Comparison of ENCODE assay signal across 1 cellular context in genomic region chr17:17280613-17281549, GRCh38.
TF ChIP-seq lines count a peak whose summit lies in the region.

Gene COPS3, minus strand, starts transcription at chr17:17281246. Its CDS starts 60 bp downstream, at chr17:17281186.

TF ChIP-seq in WTC11, 78 proteins besides CTCF, POLR2A, EP300 and RAD21 (continued from another document):
- TF ChIP-seq PRDM15 (CRISPR knock-in tag; IDR thresholded peaks at IDR 0.05): no peak
- no peak for TF ChIP-seq ZNF281 (CRISPR knock-in tag; IDR thresholded peaks at IDR 0.05)
- no peak for TF ChIP-seq STAT6 (CRISPR knock-in tag; conservative IDR thresholded peaks at IDR 0.05; ENCODE audit: low read depth)
- TF ChIP-seq USF1 (CRISPR knock-in tag; IDR thresholded peaks at IDR 0.05): peak; percentile 42
- 0 out of 2 replicates have a peak, but pooled peaks have one; percentile 33 for TF ChIP-seq JUN (CRISPR knock-in tag; IDR thresholded peaks at IDR 0.05)
- TF ChIP-seq ZNF219 (CRISPR knock-in tag; IDR thresholded peaks at IDR 0.05; ENCODE audit: borderline replicate concordance): no peak
- TF ChIP-seq RELA (CRISPR knock-in tag; IDR thresholded peaks at IDR 0.05; ENCODE audit: borderline replicate concordance): peak; percentile 82; the same call in 1 of the 2 replicates
- TF ChIP-seq E2F4 (CRISPR knock-in tag; IDR thresholded peaks at IDR 0.05; ENCODE audit: borderline replicate concordance, low read depth): peak; percentile 95
- no peak for TF ChIP-seq ZNF121 (CRISPR knock-in tag; IDR thresholded peaks at IDR 0.05)
- no peak for TF ChIP-seq IRF1 (CRISPR knock-in tag; IDR thresholded peaks at IDR 0.05)
- TF ChIP-seq ZMAT4 (CRISPR knock-in tag; IDR thresholded peaks at IDR 0.05): no peak
- TF ChIP-seq ZBTB43 (CRISPR knock-in tag; IDR thresholded peaks at IDR 0.05): peak; percentile 34; the same call in 1 of the 2 replicates
- TF ChIP-seq TEAD1 (CRISPR knock-in tag; IDR thresholded peaks at IDR 0.05): peak; percentile 71; the same call in 1 of the 2 replicates
- TF ChIP-seq ZNF396 (CRISPR knock-in tag; IDR thresholded peaks at IDR 0.05; ENCODE audit: borderline replicate concordance): no peak
- TF ChIP-seq ATF1 (CRISPR knock-in tag; IDR thresholded peaks at IDR 0.05): no peak
- TF ChIP-seq ATF3 (CRISPR knock-in tag; conservative IDR thresholded peaks at IDR 0.05): no peak
- no peak for TF ChIP-seq ZNF263 (CRISPR knock-in tag; IDR thresholded peaks at IDR 0.05; ENCODE audit: low read depth)
- no peak for TF ChIP-seq CREB1 (CRISPR knock-in tag; IDR thresholded peaks at IDR 0.05)
- no peak for TF ChIP-seq TCF7 (CRISPR knock-in tag; IDR thresholded peaks at IDR 0.05; ENCODE audit: low read depth)
- TF ChIP-seq IRF2 (CRISPR knock-in tag; IDR thresholded peaks at IDR 0.05; ENCODE audit: borderline replicate concordance, low read depth): no peak
- TF ChIP-seq ZNF425 (CRISPR knock-in tag; conservative IDR thresholded peaks at IDR 0.05): no peak
- no peak for TF ChIP-seq SMAD4 (CRISPR knock-in tag; IDR thresholded peaks at IDR 0.05)
- TF ChIP-seq FOXJ3 (CRISPR knock-in tag; IDR thresholded peaks at IDR 0.05; ENCODE audit: borderline replicate concordance): no peak
- TF ChIP-seq ERG (CRISPR knock-in tag; IDR thresholded peaks at IDR 0.05): no peak
- no peak for TF ChIP-seq AR (CRISPR knock-in tag; IDR thresholded peaks at IDR 0.05)
- peak; percentile 50 for TF ChIP-seq FOXK1 (CRISPR knock-in tag; IDR thresholded peaks at IDR 0.05)
- no peak for TF ChIP-seq NR1H2 (CRISPR knock-in tag; IDR thresholded peaks at IDR 0.05)
